ENCODE assay signal across 8 cellular contexts in genomic region chr7:127392182-127392565, GRCh38. TPM values are rescaled to one million over a fixed set of nuclear protein-coding genes. Genes with fewer than 3 reads are reported as not detected.
DNase-seq lines count a peak whose midpoint lies in the region; ATAC-seq and TF ChIP-seq lines count a peak whose summit lies in the region.

No MANE protein-coding gene starts in this region.

- H3K27me3 ChIP-seq in sigmoid colon: no peaks in the 10 kb centered on the region

- H3K9me3 ChIP-seq in sigmoid colon: no peaks in the 10 kb centered on the region

- intact Hi-C loops in sigmoid colon (cut with DNase I): loop anchor here (2.0 to 5.0 kb wide), 3 partner anchors 45 to 260 kb away; partner anchors contain the start of genes GCC1 and SND1

- TF ChIP-seq CTCF in sigmoid colon (IDR thresholded peaks at IDR 0.05): no peak

- H3K27ac ChIP-seq in angular gyrus (ENCODE audit: low read depth, low read length) (peak overlapping the region; percentile 45), sigmoid colon (peak overlapping the region; percentile 95 to 97 (median 97))

- H3K4me3 ChIP-seq in sigmoid colon: peak overlapping the region; percentile 72 to 98 (median 96)

- DNase-seq in Ammon's horn (ENCODE audit: low spot score) (peak; percentile 49), hepatic stellate cell (ENCODE audit: low spot score) (peak; percentile 33), sigmoid colon (peak; percentile 72)

- peak; percentile 38 for ATAC-seq in GM18868 (IDR thresholded peaks at IDR 0.05; ENCODE audit: unreplicated experiment)
- ATAC-seq in HG03378 (IDR thresholded peaks at IDR 0.05; ENCODE audit: unreplicated experiment): peak; percentile 20
- peak; percentile 75 for ATAC-seq in SK-N-SH treated with all-trans-retinoic acid at 6 μM for 48 hours
- ATAC-seq in HG03045 (IDR thresholded peaks at IDR 0.05; ENCODE audit: unreplicated experiment): no peak

- TF ChIP-seq EP300 in sigmoid colon (IDR thresholded peaks at IDR 0.05): no peak

- peaks cover 0 to 30% (median 26%) of the 10 kb centered on the region in 4 donors for H3K4me1 ChIP-seq in sigmoid colon

- TF ChIP-seq POLR2A in sigmoid colon (IDR thresholded peaks at IDR 0.05): no peak

- WGBS in sigmoid colon, 2 donors: 0 to 1% methylated on average over 48 of the region's 48 CpGs

- H3K36me3 ChIP-seq in sigmoid colon: peaks cover 0 to 19% (median 3%) of the 10 kb centered on the region in 4 donors

TF ChIP-seq in SK-N-SH treated with all-trans-retinoic acid at 6 μM for 48 hours, 23 proteins besides CTCF, POLR2A, EP300 and RAD21:
- TF ChIP-seq ESRRG (CRISPR knock-in tag; IDR thresholded peaks at IDR 0.05) (0 out of 2 replicates have a peak, but pooled peaks have one; percentile 29), TSHZ2 (CRISPR knock-in tag; IDR thresholded peaks at IDR 0.05) (no peak)

RNA-seq across cellular contexts. Expression of gene ZNF800, which starts 0.3 kb away (rescaled TPM):
- total RNA-seq in sigmoid colon: 10 to 100 TPM; 29.2 to 39.1 (median 36.0) TPM
- 1 to 10 TPM; 3.6 to 8.3 (median 6.0) TPM for polyA plus RNA-seq in sigmoid colon
